In genomic region chr11:132430352-132431091, GRCh38 we compare ENCODE assay signal across 1 cellular context.
TF ChIP-seq lines count a peak whose summit lies in the region.

No MANE protein-coding gene starts in this region.

TF ChIP-seq in GM23338, 12 proteins besides CTCF, POLR2A, EP300 and RAD21 (continued from another document):
- TF ChIP-seq ZNF462 (CRISPR knock-in tag; IDR thresholded peaks at IDR 0.05) (no peak), CREB1 (CRISPR knock-in tag; IDR thresholded peaks at IDR 0.05; ENCODE audit: low read depth) (no peak)
